Comparison of ENCODE assay signal across 8 cellular contexts in genomic region chr4:110196871-110197420, GRCh38. TPM values are rescaled to one million over a fixed set of nuclear protein-coding genes. Genes with fewer than 3 reads are reported as not detected.
A peak's percentile ranks its signal among the peaks of the same experiment; 100 is the strongest.
DNase-seq lines count a peak whose midpoint lies in the region; ATAC-seq, FAIRE-seq and TF ChIP-seq lines count a peak whose summit lies in the region.

No MANE protein-coding gene starts in this region.

- H3K9ac ChIP-seq in DND-41 (ENCODE audit: low read depth, low read length) (peak overlapping the region; percentile 99), KMS-11 (peak overlapping the region; percentile 86)

- no peaks in the 10 kb centered on the region for H3K9me3 ChIP-seq in DND-41 (ENCODE audit: insufficient read depth, low read length, severe bottlenecking)

- no peak for FAIRE-seq in bronchial epithelial cell (lab: Jason Lieb, UNC)

- no peaks in the 10 kb centered on the region for H4K20me1 ChIP-seq in DND-41 (ENCODE audit: insufficient read depth, low read length)
- no peaks in the 10 kb centered on the region for H4K20me1 ChIP-seq in KMS-11 (ENCODE audit: insufficient read depth)

- H3K4me1 ChIP-seq in DND-41 (ENCODE audit: insufficient read depth, low read length) (peaks cover 46% of the 10 kb centered on the region), KMS-11 (ENCODE audit: low read depth, poor library complexity, severe bottlenecking) (peaks cover 35% of the 10 kb centered on the region)

- peaks cover 60% of the 10 kb centered on the region for H3K79me2 ChIP-seq in DND-41 (ENCODE audit: insufficient read depth, low read length)
- H3K79me2 ChIP-seq in KMS-11 (ENCODE audit: insufficient read depth, low read depth), result peaks cover 9% of the 10 kb centered on the region; the same call in 1 of the 2 replicates

- ATAC-seq in DND-41 (ENCODE audit: insufficient read depth, low read depth), result peak; percentile 27
- peak; percentile 24 for ATAC-seq in GM21529 (IDR thresholded peaks at IDR 0.05; ENCODE audit: unreplicated experiment)

- TF ChIP-seq CTCF in DND-41 (IDR thresholded peaks at IDR 0.05; ENCODE audit: borderline replicate concordance, extremely low read depth, low read length, poor library complexity, severe bottlenecking), result no peak
- no peak for TF ChIP-seq CTCF in KMS-11 (conservative IDR thresholded peaks at IDR 0.05; ENCODE audit: low read depth, low read length)
- no peak for TF ChIP-seq CTCF in VCaP (conservative IDR thresholded peaks at IDR 0.05)
- no peak for TF ChIP-seq CTCF in bronchial epithelial cell (IDR thresholded peaks at IDR 0.05; ENCODE audit: insufficient read depth, low read length, severe bottlenecking)

- DNase-seq in DND-41 (peak; percentile 72), bronchial epithelial cell (ENCODE audit: low read depth) (no peak), inferior parietal cortex (ENCODE audit: extremely low spot score) (peak; percentile 38), ACHN (no peak)
- peak; percentile 31 to 36 for DNase-seq in stimulated activated CD4-positive, alpha-beta T cell treated with anti-CD3 and anti-CD28 coated beads, Interleukin-12 subunit alpha, Interleukin-12 subunit beta, amount 100 ng/mL, for 24 hours (ENCODE audit: low read depth in 2 of 2)

- in situ Hi-C loops in ACHN (cut with HindIII; ENCODE audit: low pct_ligation_motif_present, low pct_unique_long_range_greater_than_20kb, low sequenced_read_pairs), result no loop called here

- H3K4me3 ChIP-seq in DND-41 (ENCODE audit: low read depth in 1 of 2, low read length in 2 of 2) (peak overlapping the region; percentile 71 to 93), KMS-11 (IDR thresholded peaks at IDR 0.05; ENCODE audit: insufficient read depth, low read depth, low read length) (peak overlapping the region; percentile 31), bronchial epithelial cell (ENCODE audit: low read depth, low read length) (peak overlapping the region; percentile 80)

- H3K36me3 ChIP-seq in DND-41 (ENCODE audit: insufficient read depth, low read length) (peaks cover 7% of the 10 kb centered on the region), KMS-11 (ENCODE audit: insufficient read depth) (no peaks in the 10 kb centered on the region), bronchial epithelial cell (ENCODE audit: control insufficient read depth, insufficient read depth, low read length) (no peaks in the 10 kb centered on the region)

- H2AFZ ChIP-seq in DND-41 (ENCODE audit: low read depth, low read length) (peak overlapping the region; percentile 85), KMS-11 (ENCODE audit: low read depth) (peak overlapping the region; percentile 90)

- H3K27me3 ChIP-seq in DND-41 (ENCODE audit: insufficient read depth, low read length, poor library complexity) (no peaks in the 10 kb centered on the region), KMS-11 (ENCODE audit: insufficient read depth, low read depth) (no peaks in the 10 kb centered on the region), bronchial epithelial cell (ENCODE audit: control insufficient read depth, insufficient read depth, low read length) (no peaks in the 10 kb centered on the region)

- H3K4me2 ChIP-seq in DND-41 (ENCODE audit: insufficient read depth, low read length) (peak overlapping the region; percentile 84), KMS-11 (peak overlapping the region; percentile 96)

- peak overlapping the region; percentile 89 for H3K27ac ChIP-seq in DND-41 (ENCODE audit: low read length)
- H3K27ac ChIP-seq in KMS-11, result peak overlapping the region; percentile 86
- peak overlapping the region; percentile 95 for H3K27ac ChIP-seq in VCaP

RNA-seq across cellular contexts. Expression of gene ELOVL6, which starts 1.5 kb away (rescaled TPM):
- total RNA-seq in bronchial epithelial cell, result 6.8 and 9.2 TPM in 2 replicates

Comparison
In these comparisons a context has a peak if more than half of its experiments do, and no peak if none do; other contexts are left out.
1. DNase-seq: peak in DND-41 (single experiment), inferior parietal cortex (single experiment) and stimulated activated CD4-positive, alpha-beta T cell treated with anti-CD3 and anti-CD28 coated beads, Interleukin-12 subunit alpha, Interleukin-12 subunit beta, amount 100 ng/mL, for 24 hours (2 of 2); none in bronchial epithelial cell (single experiment) and ACHN (single experiment).
2. H3K4me3 ChIP-seq: peak in every context shown above with its lines; median percentile 82 in DND-41; 80 in bronchial epithelial cell; 31 in KMS-11.
3. Peak in every context shown above with its lines, with median percentiles within 50 percentile points of each other: H3K27ac ChIP-seq.